ENCODE assay signal across 15 cellular contexts in the genomic region with DNA sequence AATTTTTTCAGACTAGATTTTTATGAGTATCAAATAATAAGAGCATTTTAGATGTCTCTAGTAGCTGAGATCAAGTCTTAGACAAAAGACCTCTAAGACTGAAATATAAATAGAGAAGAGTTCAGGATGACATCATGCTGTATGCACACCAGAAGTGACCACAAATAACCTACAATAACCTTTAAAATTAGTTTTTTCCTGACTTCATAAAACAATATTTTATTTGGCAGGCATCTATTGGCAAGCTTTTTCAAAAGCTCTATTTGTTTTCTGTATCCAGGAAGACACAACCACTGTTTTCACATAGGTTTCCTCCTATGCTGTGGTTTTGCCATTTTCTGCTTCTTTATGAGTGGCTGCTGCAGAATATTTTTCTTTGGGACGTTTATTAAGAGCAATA.
A peak's percentile ranks its signal among the peaks of the same experiment; 100 is the strongest.
DNase-seq lines count a peak whose midpoint lies in the region; ATAC-seq, FAIRE-seq and TF ChIP-seq lines count a peak whose summit lies in the region.
"Had no signal": no experiment of that assay in that cellular context is flagged by ENCODE, and none has a peak within 500 bp of the region (broad histone marks: within the 10 kb centered on the region; RNA-seq: fewer than 3 reads in every experiment).

No MANE protein-coding gene starts in this region.

- no peaks in the 10 kb centered on the region for H3K79me2 ChIP-seq in astrocyte (ENCODE audit: insufficient read depth, low read length)

- peak overlapping the region; percentile 23 for H3K27ac ChIP-seq in astrocyte (ENCODE audit: low read depth, low read length)

- peak; percentile 32 for FAIRE-seq in astrocyte (lab: Jason Lieb, UNC)

- intact Hi-C loops in Right ventricle myocardium superior (cut with DNase I) = loop anchor here (10.0 kb wide), 1 partner anchor 227 kb away; no protein-coding TSS in a partner anchor

- no peaks in the 10 kb centered on the region for H3K9me3 Mint-ChIP-seq in astrocyte (ENCODE audit: unreplicated experiment)
- no peaks in the 10 kb centered on the region for H3K9me3 Mint-ChIP-seq in T-helper 2 cell treated with Interferon-gamma antibody and Interleukin-4, amounts not matched to agents 5 μg/mL and 100 μg/mL, for 36 hours

- H3K4me1 Mint-ChIP-seq in astrocyte (ENCODE audit: low read depth, unreplicated experiment) = peaks cover 15% of the 10 kb centered on the region
- no peaks in the 10 kb centered on the region for H3K4me1 Mint-ChIP-seq in T-helper 2 cell treated with Interferon-gamma antibody and Interleukin-4, amounts not matched to agents 5 μg/mL and 100 μg/mL, for 36 hours (ENCODE audit: low read depth)

- H4K20me1 ChIP-seq in astrocyte (ENCODE audit: insufficient read depth, low read length) = no peaks in the 10 kb centered on the region

- H3K36me3 Mint-ChIP-seq in astrocyte (ENCODE audit: low read depth, unreplicated experiment) = no peaks in the 10 kb centered on the region
- H3K36me3 Mint-ChIP-seq in T-helper 2 cell treated with Interferon-gamma antibody and Interleukin-4, amounts not matched to agents 5 μg/mL and 100 μg/mL, for 36 hours (ENCODE audit: low read depth) = no peaks in the 10 kb centered on the region

- no peak for TF ChIP-seq CTCF in astrocyte (IDR thresholded peaks at IDR 0.05; ENCODE audit: insufficient read depth, low read depth, low read length)

- DNase-seq in astrocyte (ENCODE audit: low read depth) (peak; percentile 81), Right ventricle myocardium superior (no peak), HK-2 (ENCODE audit: unreplicated experiment) (no peak), middle frontal gyrus (ENCODE audit: extremely low spot score, low spot score) (no peak)
- no peak for DNase-seq in stimulated activated CD4-positive, alpha-beta T cell treated with anti-CD3 and anti-CD28 coated beads, Interleukin-1b, Interleukin-23, amount 100 ng/mL, for 48 hours
- no peak for DNase-seq in T-helper 2 cell treated with Interferon-gamma antibody and Interleukin-4, amounts not matched to agents 5 μg/mL and 100 μg/mL, for 36 hours (ENCODE audit: low spot score)
- DNase-seq: activated effector memory CD4-positive, alpha-beta T cell treated with anti-CD3 and anti-CD28 coated beads, Interleukin-2, amount 50 U/mL, for 16 hours; effector CD8-positive, alpha-beta T cell; left colon; NCI-H146; OCI-M1 had no signal

- ATAC-seq in GM18907 (IDR thresholded peaks at IDR 0.05; ENCODE audit: unreplicated experiment) (peak; percentile 32), Right ventricle myocardium superior (ENCODE audit: poor library complexity) (peak; percentile 61)
- ATAC-seq: HCT116, left colon had no signal

- H3K9ac ChIP-seq in astrocyte (ENCODE audit: low read length) (no peak overlapping the region), skeletal muscle satellite cell (ENCODE audit: low read depth, low read length) (peak overlapping the region; percentile 38)

- no peaks in the 10 kb centered on the region for H3K27me3 Mint-ChIP-seq in astrocyte (ENCODE audit: low read depth, unreplicated experiment)
- no peaks in the 10 kb centered on the region for H3K27me3 Mint-ChIP-seq in T-helper 2 cell treated with Interferon-gamma antibody and Interleukin-4, amounts not matched to agents 5 μg/mL and 100 μg/mL, for 36 hours (ENCODE audit: low read depth)

- no peak overlapping the region for H3K4me3 Mint-ChIP-seq in astrocyte (ENCODE audit: unreplicated experiment)
- H3K4me3 Mint-ChIP-seq in T-helper 2 cell treated with Interferon-gamma antibody and Interleukin-4, amounts not matched to agents 5 μg/mL and 100 μg/mL, for 36 hours = no peak overlapping the region

- H3K4me2 ChIP-seq in astrocyte (ENCODE audit: low read length) = peak overlapping the region; percentile 64
- H3K4me2 ChIP-seq in skeletal muscle satellite cell (ENCODE audit: low read length) = peak overlapping the region; percentile 66

- no peak overlapping the region for H2AFZ ChIP-seq in astrocyte (ENCODE audit: low read depth, low read length)

- H3K4me3 ChIP-seq in astrocyte (ENCODE audit: insufficient read depth, low read depth, low read length) (no peak overlapping the region), skeletal muscle satellite cell (ENCODE audit: low read length) (peak overlapping the region; percentile 17)
- H3K4me3 ChIP-seq: skin epidermis had no signal

- H3K36me3 ChIP-seq in astrocyte (ENCODE audit: insufficient read depth, low read length) (no peaks in the 10 kb centered on the region), skeletal muscle satellite cell (ENCODE audit: insufficient read depth, low read length) (no peaks in the 10 kb centered on the region)

- H3K27me3 ChIP-seq in astrocyte (ENCODE audit: insufficient read depth, low read length) = peaks cover 35% of the 10 kb centered on the region
- H3K27me3 ChIP-seq in skeletal muscle satellite cell (ENCODE audit: control insufficient read depth, insufficient read depth, low read length) = peaks cover 6% of the 10 kb centered on the region

- H3K9me3 ChIP-seq in astrocyte (ENCODE audit: insufficient read depth, low read depth, low read length) = no peaks in the 10 kb centered on the region
- H3K9me3 ChIP-seq in skeletal muscle satellite cell (replicated peaks; ENCODE audit: low read length) = no peaks in the 10 kb centered on the region

- H3K27ac Mint-ChIP-seq in astrocyte (ENCODE audit: unreplicated experiment) = no peak overlapping the region
- H3K27ac Mint-ChIP-seq in T-helper 2 cell treated with Interferon-gamma antibody and Interleukin-4, amounts not matched to agents 5 μg/mL and 100 μg/mL, for 36 hours = no peak overlapping the region

- H3K4me1 ChIP-seq in astrocyte (ENCODE audit: insufficient read depth, low read length) (peaks cover 9% of the 10 kb centered on the region), skeletal muscle satellite cell (ENCODE audit: control insufficient read depth, insufficient read depth, low read length) (peaks cover 38% of the 10 kb centered on the region)
